In the genomic region with DNA sequence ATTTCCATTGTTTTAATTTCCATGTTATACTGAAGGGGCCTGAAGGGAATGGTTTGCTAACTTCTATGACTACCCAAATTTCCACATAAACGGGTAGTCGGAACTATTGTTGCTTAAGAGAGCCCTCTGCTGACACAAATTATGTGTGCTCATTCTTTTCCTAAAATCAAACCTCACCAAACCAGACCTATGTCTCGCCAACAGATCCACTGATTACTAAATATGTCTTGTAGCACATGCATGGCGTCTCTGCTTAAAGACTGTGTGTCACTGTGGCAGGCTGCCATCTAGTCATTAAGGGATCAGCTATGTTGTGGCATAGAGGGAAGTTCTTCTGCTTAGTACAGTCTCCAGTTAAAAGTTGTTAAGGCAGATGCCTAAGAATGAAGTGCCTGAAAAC, we compare ENCODE assay signal across 1 cellular context.
A peak's percentile ranks its signal among the peaks of the same experiment; 100 is the strongest.
TF ChIP-seq lines count a peak whose summit lies in the region.

No MANE protein-coding gene starts in this region.

TF ChIP-seq in HepG2, 621 proteins besides CTCF, POLR2A, EP300 and RAD21:
- TF ChIP-seq ZNF616 (CRISPR knock-in tag; IDR thresholded peaks at IDR 0.05; ENCODE audit: low read depth): no peak
- no peak for TF ChIP-seq TEAD3 (CRISPR knock-in tag; optimal IDR thresholded peaks at IDR 0.05; ENCODE audit: borderline replicate concordance)
- peak; percentile 31 for TF ChIP-seq STAG1 (CRISPR knock-in tag; IDR thresholded peaks at IDR 0.05)
- TF ChIP-seq, protein P1, sequence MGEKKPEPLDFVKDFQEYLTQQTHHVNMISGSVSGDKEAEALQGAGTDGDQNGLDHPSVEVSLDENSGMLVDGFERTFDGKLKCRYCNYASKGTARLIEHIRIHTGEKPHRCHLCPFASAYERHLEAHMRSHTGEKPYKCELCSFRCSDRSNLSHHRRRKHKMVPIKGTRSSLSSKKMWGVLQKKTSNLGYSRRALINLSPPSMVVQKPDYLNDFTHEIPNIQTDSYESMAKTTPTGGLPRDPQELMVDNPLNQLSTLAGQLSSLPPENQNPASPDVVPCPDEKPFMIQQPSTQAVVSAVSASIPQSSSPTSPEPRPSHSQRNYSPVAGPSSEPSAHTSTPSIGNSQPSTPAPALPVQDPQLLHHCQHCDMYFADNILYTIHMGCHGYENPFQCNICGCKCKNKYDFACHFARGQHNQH (CRISPR knock-in tag; IDR thresholded peaks at IDR 0.05): no peak
- TF ChIP-seq, protein P2, sequence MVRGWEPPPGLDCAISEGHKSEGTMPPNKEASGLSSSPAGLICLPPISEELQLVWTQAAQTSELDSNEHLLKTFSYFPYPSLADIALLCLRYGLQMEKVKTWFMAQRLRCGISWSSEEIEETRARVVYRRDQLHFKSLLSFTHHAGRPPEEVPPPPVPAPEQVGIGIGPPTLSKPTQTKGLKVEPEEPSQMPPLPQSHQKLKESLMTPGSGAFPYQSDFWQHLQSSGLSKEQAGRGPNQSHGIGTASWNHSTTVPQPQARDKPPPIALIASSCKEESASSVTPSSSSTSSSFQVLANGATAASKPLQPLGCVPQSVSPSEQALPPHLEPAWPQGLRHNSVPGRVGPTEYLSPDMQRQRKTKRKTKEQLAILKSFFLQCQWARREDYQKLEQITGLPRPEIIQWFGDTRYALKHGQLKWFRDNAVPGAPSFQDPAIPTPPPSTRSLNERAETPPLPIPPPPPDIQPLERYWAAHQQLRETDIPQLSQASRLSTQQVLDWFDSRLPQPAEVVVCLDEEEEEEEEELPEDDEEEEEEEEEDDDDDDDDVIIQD (CRISPR knock-in tag; IDR thresholded peaks at IDR 0.05; ENCODE audit: low read depth): no peak
